In genomic region chr20:54199721-54200176, GRCh38 we compare ENCODE assay signal across 9 cellular contexts. TPM values are rescaled to one million over a fixed set of nuclear protein-coding genes. Genes with fewer than 3 reads are reported as not detected.
DNase-seq lines count a peak whose midpoint lies in the region; ATAC-seq, FAIRE-seq and TF ChIP-seq lines count a peak whose summit lies in the region.
"Had no signal": no experiment of that assay in that cellular context is flagged by ENCODE, and none has a peak within 500 bp of the region (broad histone marks: within the 10 kb centered on the region; RNA-seq: fewer than 3 reads in every experiment).

No MANE protein-coding gene starts in this region.

- CTCF ChIA-PET in A673 (lab: Charles Lee), result interaction anchor here (0.6 to 1.4 kb wide), 3 partner anchors 102 to 167 kb away, joined by 3 to 7 read pairs (median 4); no protein-coding TSS in a partner anchor

- H3K27ac ChIP-seq in A673 (ENCODE audit: low read depth, low read length, poor library complexity, severe bottlenecking), result no peak overlapping the region
- H3K27ac ChIP-seq in SK-N-MC, result no peak overlapping the region
- H3K27ac ChIP-seq in pancreas, result no peak overlapping the region

- DNase-seq in A673 (ENCODE audit: low spot score) (peak; percentile 79), M059J (ENCODE audit: low read depth) (peak; percentile 81), SK-N-MC (ENCODE audit: low read depth, low spot score) (peak; percentile 72), germinal center (ENCODE audit: low spot score) (peak; percentile 61), pancreas (peak; percentile 54 to 89 (median 77)), urothelium cell line (ENCODE audit: low spot score) (peak; percentile 83)
- DNase-seq in activated naive CD4-positive, alpha-beta T cell (lab: John Stamatoyannopoulos, UW), result peak; percentile 11 to 61 (median 41)

- WGBS in pancreas, 2 donors, result 6 to 9% methylated on average over 7 of the region's 7 CpGs

- H3K27me3 ChIP-seq in A673 (replicated peaks; ENCODE audit: insufficient read depth, low read depth, low read length, poor library complexity) (no peaks in the 10 kb centered on the region), pancreas (no peaks in the 10 kb centered on the region)

- BruUV-seq in A673 (replicated peaks; lab: Mats Ljungman, UMichigan), result no TSS peak

- TF ChIP-seq CTCF in A673 (conservative IDR thresholded peaks at IDR 0.05; ENCODE audit: low read depth, low read length) (peak; percentile 93), pancreas (IDR thresholded peaks at IDR 0.05) (peak; percentile 59 to 92 (median 88))

- POLR2A ChIA-PET in A673 (lab: Charles Lee; ENCODE audit: low non-redundant PET), result no interaction called here

- H3K9me3 ChIP-seq in A673 (ENCODE audit: low read depth, low read length, poor library complexity, severe bottlenecking) (no peaks in the 10 kb centered on the region), SK-N-MC (ENCODE audit: low read depth, low read length) (no peaks in the 10 kb centered on the region), pancreas (no peaks in the 10 kb centered on the region)

- H3K4me3 ChIP-seq in A673 (ENCODE audit: low read depth, low read length, poor library complexity, severe bottlenecking), result no peak overlapping the region
- H3K4me3 ChIP-seq in SK-N-MC, result no peak overlapping the region
- no peak overlapping the region for H3K4me3 ChIP-seq in pancreas

- H3K36me3 ChIP-seq in A673 (ENCODE audit: insufficient read depth, low read length, poor library complexity, severe bottlenecking) (no peaks in the 10 kb centered on the region), SK-N-MC (ENCODE audit: insufficient read depth, low read length) (no peaks in the 10 kb centered on the region), pancreas (no peaks in the 10 kb centered on the region)

- no peak for FAIRE-seq in pancreas (lab: Jason Lieb, UNC)
- FAIRE-seq in urothelium cell line (lab: Jason Lieb, UNC), result peak; percentile 48

- no peak for TF ChIP-seq POLR2A in GM18505 (IDR thresholded peaks at IDR 0.05; ENCODE audit: borderline replicate concordance, extremely low read depth, insufficient read depth, insufficient read length)

- no peak overlapping the region for H3K9ac ChIP-seq in SK-N-MC (ENCODE audit: insufficient read length)

- ATAC-seq in GM18505 (IDR thresholded peaks at IDR 0.05; ENCODE audit: unreplicated experiment) (peak; percentile 63), pancreas (peak; percentile 78 to 97 (median 94))

- intact Hi-C loops in A673 (cut with micrococcal nuclease; ENCODE audit: unreplicated experiment), result loop anchor here (1.0 to 10.0 kb wide), 3 partner anchors 103 to 625 kb away; no protein-coding TSS in a partner anchor
- intact Hi-C loops in pancreas (cut with DNase I), result loop anchor here (5.0 to 10.0 kb wide), 2 partner anchors 95 to 102 kb away; no protein-coding TSS in a partner anchor

- H3K4me1 ChIP-seq in A673 (ENCODE audit: insufficient read depth, low read length, poor library complexity, severe bottlenecking) (no peaks in the 10 kb centered on the region), pancreas (no peaks in the 10 kb centered on the region)

RNA-seq across cellular contexts. Expression of gene PFDN4, which starts 8.1 kb away (rescaled TPM):
- total RNA-seq in A673 (2021) (62.1 and 76.0 TPM in 2 replicates), pancreas (10 to 100 TPM in 2 of 6 donors, 1 to 10 TPM in 4; 7.7 to 13.2 (median 8.9) TPM)
- total RNA-seq in M059J (2014; rRNA removed; shearing (Covaris generic)), result 246 and 357 TPM in 2 replicates
- 10 to 100 TPM; 29.0 to 32.9 TPM for polyA plus RNA-seq in pancreas

RNA-seq across cellular contexts. Expression of gene CYP24A1, which starts 26.0 kb away (rescaled TPM):
- 0.33 and 0.56 TPM in 2 replicates for total RNA-seq in A673 (2021)
- 32.8 and 39.6 TPM in 2 replicates for total RNA-seq in M059J (2014; rRNA removed; shearing (Covaris generic))
- total RNA-seq in pancreas, result under 1 TPM in 1 of 6 donors, not detected in 5; 0.09 TPM
- polyA plus RNA-seq in pancreas, result not detected
- total RNA-seq: temporal lobe had no signal

Comparison
In these comparisons a context has a peak if more than half of its experiments do, and no peak if none do; other contexts are left out.
1. RNA of gene CYP24A1, which starts 26.0 kb away (total RNA-seq): 32.8 to 39.6 TPM in M059J; 0.33 to 0.56 TPM in A673 and 0.09 TPM in pancreas; every median in the first group is over 10 times any median in the second.
2. Peak in every context shown above with its lines, with median percentiles within 50 percentile points of each other: DNase-seq.